Comparison of ENCODE assay signal across 16 cellular contexts in the genomic region with DNA sequence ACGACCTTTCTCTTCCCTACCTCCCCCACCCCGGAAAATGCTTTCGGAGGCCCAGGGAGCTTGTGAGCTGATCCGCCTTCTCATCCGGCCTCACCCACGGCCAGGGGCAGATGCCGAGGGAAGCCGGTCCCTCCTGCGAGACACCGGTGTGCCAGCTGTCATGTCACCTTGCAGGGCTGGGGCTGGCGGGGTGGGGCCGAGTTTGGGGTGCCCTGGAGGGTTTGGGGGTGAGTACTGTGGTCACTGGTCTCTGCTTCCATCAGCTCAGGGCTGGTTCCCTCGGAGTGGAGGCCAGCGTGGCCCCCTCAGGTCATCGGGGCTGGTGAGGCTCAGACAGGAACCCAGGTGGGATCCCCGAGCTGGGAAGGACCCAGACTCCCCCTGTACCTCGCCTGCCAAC. TPM values are rescaled to one million over a fixed set of nuclear protein-coding genes. Genes with fewer than 3 reads are reported as not detected.
A peak's percentile ranks its signal among the peaks of the same experiment; 100 is the strongest.
DNase-seq lines count a peak whose midpoint lies in the region; ATAC-seq and TF ChIP-seq lines count a peak whose summit lies in the region.
"Had no signal": no experiment of that assay in that cellular context is flagged by ENCODE, and none has a peak within 500 bp of the region (broad histone marks: within the 10 kb centered on the region; RNA-seq: fewer than 3 reads in every experiment).

No MANE protein-coding gene starts in this region.

- H3K36me3 Mint-ChIP-seq in neural crest cell (ENCODE audit: low read depth) (no peaks in the 10 kb centered on the region), mesothelial cell of epicardium (peaks cover 20% of the 10 kb centered on the region)
- peaks cover 9% of the 10 kb centered on the region for H3K36me3 Mint-ChIP-seq in stimulated activated effector memory CD8-positive, alpha-beta T cell treated with anti-CD3 and anti-CD28 coated beads, Interleukin-12 subunit alpha, Interleukin-12 subunit beta, amount 100 ng/mL, for 72 hours
- H3K36me3 Mint-ChIP-seq in activated naive CD8-positive, alpha-beta T cell treated with anti-CD3 and anti-CD28 coated beads, Interleukin-2, amount 50 U/mL, for 24 hours (ENCODE audit: low read depth) = no peaks in the 10 kb centered on the region
- H3K36me3 Mint-ChIP-seq: CD14-positive monocyte; CD4-positive, alpha-beta memory T cell had no signal

- ATAC-seq in stimulated activated naive CD8-positive, alpha-beta T cell treated with anti-CD3 and anti-CD28 coated beads, Interleukin-15, amount 100 ng/mL, for 72 hours = peak; percentile 21
- no peak for ATAC-seq in stimulated activated naive CD8-positive, alpha-beta T cell treated with anti-CD3 and anti-CD28 coated beads, Interleukin-15, Interleukin-2, amounts not matched to agents 100 U/mL and 50 U/mL, for 24 hours
- no peak for ATAC-seq in stimulated activated effector memory CD8-positive, alpha-beta T cell treated with anti-CD3 and anti-CD28 coated beads, Interleukin-12 subunit alpha, Interleukin-12 subunit beta, amount 100 ng/mL, for 72 hours
- no peak for ATAC-seq in activated naive CD8-positive, alpha-beta T cell treated with anti-CD3 and anti-CD28 coated beads, Interleukin-2, amount 50 U/mL, for 24 hours
- ATAC-seq: HepG2 had no signal

- no peak overlapping the region for H3K4me3 Mint-ChIP-seq in stimulated activated naive CD8-positive, alpha-beta T cell treated with anti-CD3 and anti-CD28 coated beads, Interleukin-15, amount 100 ng/mL, for 72 hours
- H3K4me3 Mint-ChIP-seq in neural crest cell (no peak overlapping the region), mesothelial cell of epicardium (no peak overlapping the region)
- no peak overlapping the region for H3K4me3 Mint-ChIP-seq in stimulated activated effector memory CD8-positive, alpha-beta T cell treated with anti-CD3 and anti-CD28 coated beads, Interleukin-12 subunit alpha, Interleukin-12 subunit beta, amount 100 ng/mL, for 72 hours
- H3K4me3 Mint-ChIP-seq in activated naive CD8-positive, alpha-beta T cell treated with anti-CD3 and anti-CD28 coated beads, Interleukin-2, amount 50 U/mL, for 24 hours = no peak overlapping the region
- H3K4me3 Mint-ChIP-seq: CD14-positive monocyte; CD4-positive, alpha-beta memory T cell; H9 had no signal

- H3K4me1 Mint-ChIP-seq in stimulated activated naive CD8-positive, alpha-beta T cell treated with anti-CD3 and anti-CD28 coated beads, Interleukin-15, amount 100 ng/mL, for 72 hours = no peaks in the 10 kb centered on the region
- H3K4me1 Mint-ChIP-seq in neural crest cell (no peaks in the 10 kb centered on the region), mesothelial cell of epicardium (no peaks in the 10 kb centered on the region)
- no peaks in the 10 kb centered on the region for H3K4me1 Mint-ChIP-seq in stimulated activated effector memory CD8-positive, alpha-beta T cell treated with anti-CD3 and anti-CD28 coated beads, Interleukin-12 subunit alpha, Interleukin-12 subunit beta, amount 100 ng/mL, for 72 hours
- H3K4me1 Mint-ChIP-seq in activated naive CD8-positive, alpha-beta T cell treated with anti-CD3 and anti-CD28 coated beads, Interleukin-2, amount 50 U/mL, for 24 hours = no peaks in the 10 kb centered on the region
- H3K4me1 Mint-ChIP-seq: CD14-positive monocyte; CD4-positive, alpha-beta memory T cell had no signal

- H3K27me3 Mint-ChIP-seq in stimulated activated naive CD8-positive, alpha-beta T cell treated with anti-CD3 and anti-CD28 coated beads, Interleukin-15, amount 100 ng/mL, for 72 hours = no peaks in the 10 kb centered on the region
- H3K27me3 Mint-ChIP-seq in neural crest cell (ENCODE audit: low read depth) (no peaks in the 10 kb centered on the region), mesothelial cell of epicardium (ENCODE audit: low read depth) (no peaks in the 10 kb centered on the region)
- no peaks in the 10 kb centered on the region for H3K27me3 Mint-ChIP-seq in activated naive CD8-positive, alpha-beta T cell treated with anti-CD3 and anti-CD28 coated beads, Interleukin-2, amount 50 U/mL, for 24 hours
- H3K27me3 Mint-ChIP-seq: CD4-positive, alpha-beta memory T cell had no signal

- TF ChIP-seq CTCF in neural crest cell (conservative IDR thresholded peaks at IDR 0.05) (no peak), mesothelial cell of epicardium (IDR thresholded peaks at IDR 0.05; ENCODE audit: unreplicated experiment) (no peak)

- peak overlapping the region in 1 of 2 donors; percentile 54 for H3K27ac Mint-ChIP-seq in stimulated activated naive CD8-positive, alpha-beta T cell treated with anti-CD3 and anti-CD28 coated beads, Interleukin-15, amount 100 ng/mL, for 72 hours
- H3K27ac Mint-ChIP-seq in neural crest cell (ENCODE audit: unreplicated experiment) (peak overlapping the region; percentile 50), mesothelial cell of epicardium (no peak overlapping the region)
- peak overlapping the region; percentile 61 for H3K27ac Mint-ChIP-seq in stimulated activated effector memory CD8-positive, alpha-beta T cell treated with anti-CD3 and anti-CD28 coated beads, Interleukin-12 subunit alpha, Interleukin-12 subunit beta, amount 100 ng/mL, for 72 hours
- no peak overlapping the region for H3K27ac Mint-ChIP-seq in activated naive CD8-positive, alpha-beta T cell treated with anti-CD3 and anti-CD28 coated beads, Interleukin-2, amount 50 U/mL, for 24 hours
- H3K27ac Mint-ChIP-seq: CD14-positive monocyte had no signal

- no peak for DNase-seq in stimulated activated naive CD8-positive, alpha-beta T cell treated with anti-CD3 and anti-CD28 coated beads, Interleukin-15, amount 100 ng/mL, for 72 hours
- DNase-seq in stimulated activated naive CD8-positive, alpha-beta T cell treated with anti-CD3 and anti-CD28 coated beads, Interleukin-15, Interleukin-2, amounts not matched to agents 100 U/mL and 50 U/mL, for 24 hours = no peak
- no peak for DNase-seq in neural crest cell (ENCODE audit: low read depth, low spot score)
- DNase-seq in stimulated activated effector memory CD8-positive, alpha-beta T cell treated with anti-CD3 and anti-CD28 coated beads, Interleukin-12 subunit alpha, Interleukin-12 subunit beta, amount 100 ng/mL, for 72 hours (ENCODE audit: low spot score in 2 of 2) = no peak
- no peak for DNase-seq in activated CD4-positive, alpha-beta T cell treated with anti-CD3 and anti-CD28 coated beads for 1 hour
- no peak for DNase-seq in mesothelial cell of epicardium (ENCODE audit: low spot score in 2 of 2, unreplicated experiment in 2 of 2)
- no peak for DNase-seq in activated naive CD8-positive, alpha-beta T cell treated with anti-CD3 and anti-CD28 coated beads, Interleukin-2, amount 50 U/mL, for 24 hours
- DNase-seq: 8988T; CD4-positive, alpha-beta memory T cell; DMS153; DMS79; GDM1; GOT3; H9 had no signal

- H3K9me3 Mint-ChIP-seq in stimulated activated naive CD8-positive, alpha-beta T cell treated with anti-CD3 and anti-CD28 coated beads, Interleukin-15, amount 100 ng/mL, for 72 hours = no peaks in the 10 kb centered on the region
- H3K9me3 Mint-ChIP-seq in neural crest cell (no peaks in the 10 kb centered on the region), mesothelial cell of epicardium (no peaks in the 10 kb centered on the region)
- H3K9me3 Mint-ChIP-seq in stimulated activated effector memory CD8-positive, alpha-beta T cell treated with anti-CD3 and anti-CD28 coated beads, Interleukin-12 subunit alpha, Interleukin-12 subunit beta, amount 100 ng/mL, for 72 hours = no peaks in the 10 kb centered on the region
- no peaks in the 10 kb centered on the region for H3K9me3 Mint-ChIP-seq in activated naive CD8-positive, alpha-beta T cell treated with anti-CD3 and anti-CD28 coated beads, Interleukin-2, amount 50 U/mL, for 24 hours
- H3K9me3 Mint-ChIP-seq: CD4-positive, alpha-beta memory T cell; H9 had no signal

RNA-seq across cellular contexts. Expression of a gene that starts 48.7 kb away (rescaled TPM):
- total RNA-seq in neural crest cell (54.3 and 58.5 TPM in 2 replicates), mesothelial cell of epicardium (37.5 to 39.1 TPM (median 38.6 TPM) in 3 replicates)

Comparison
In these comparisons a context has a peak if more than half of its experiments do, and no peak if none do; other contexts are left out.
1. H3K27ac Mint-ChIP-seq: peak in neural crest cell (single experiment) and stimulated activated effector memory CD8-positive, alpha-beta T cell treated with anti-CD3 and anti-CD28 coated beads, Interleukin-12 subunit alpha, Interleukin-12 subunit beta, amount 100 ng/mL, for 72 hours (single experiment); none in mesothelial cell of epicardium (single experiment) and activated naive CD8-positive, alpha-beta T cell treated with anti-CD3 and anti-CD28 coated beads, Interleukin-2, amount 50 U/mL, for 24 hours (single experiment).